ENCODE assay signal across 9 cellular contexts in genomic region chr18:23257686-23258565, GRCh38.
DNase-seq lines count a peak whose midpoint lies in the region; ATAC-seq and TF ChIP-seq lines count a peak whose summit lies in the region.
"Had no signal": no experiment of that assay in that cellular context is flagged by ENCODE, and none has a peak within 500 bp of the region (broad histone marks: within the 10 kb centered on the region; RNA-seq: fewer than 3 reads in every experiment).

No MANE protein-coding gene starts in this region.

- TF ChIP-seq CTCF in fibroblast of mammary gland (conservative IDR thresholded peaks at IDR 0.05; ENCODE audit: control insufficient read depth, insufficient read depth, low read depth, low read length) (no peak), ovary (IDR thresholded peaks at IDR 0.05) (no peak)

- H3K27ac Mint-ChIP-seq in activated CD4-positive, alpha-beta T cell treated with anti-CD3 and anti-CD28 coated beads for 36 hours = no peak overlapping the region
- no peak overlapping the region for H3K27ac Mint-ChIP-seq in activated CD4-positive, alpha-beta T cell treated with anti-CD3 and anti-CD28 coated beads, Interleukin-2, amount 10 ng/mL, durations not matched to agents 7 days and 5 days
- peak overlapping the region; percentile 26 for H3K27ac Mint-ChIP-seq in T-helper 2 cell treated with Interferon-gamma antibody and Interleukin-4, amounts not matched to agents 5 μg/mL and 100 μg/mL, for 36 hours
- no peak overlapping the region for H3K27ac Mint-ChIP-seq in stimulated activated memory B cell treated with anti-CD40 and anti-IgM and Interleukin-4, amounts not matched to agents 10 μg/mL and 1 μg/mL and 100 μg/mL, for 72 hours

- no peak overlapping the region for H3K27ac ChIP-seq in ovary
- H3K27ac ChIP-seq: KMS-11 had no signal

- peaks cover 3% of the 10 kb centered on the region for H3K36me3 Mint-ChIP-seq in activated CD4-positive, alpha-beta T cell treated with anti-CD3 and anti-CD28 coated beads for 36 hours (ENCODE audit: low read depth)
- peaks cover 12% of the 10 kb centered on the region for H3K36me3 Mint-ChIP-seq in activated CD4-positive, alpha-beta T cell treated with anti-CD3 and anti-CD28 coated beads, Interleukin-2, amount 10 ng/mL, durations not matched to agents 7 days and 5 days (ENCODE audit: low read depth)
- peaks cover 36% of the 10 kb centered on the region for H3K36me3 Mint-ChIP-seq in T-helper 2 cell treated with Interferon-gamma antibody and Interleukin-4, amounts not matched to agents 5 μg/mL and 100 μg/mL, for 36 hours (ENCODE audit: low read depth)
- peaks cover 19% of the 10 kb centered on the region for H3K36me3 Mint-ChIP-seq in stimulated activated memory B cell treated with anti-CD40 and anti-IgM and Interleukin-4, amounts not matched to agents 10 μg/mL and 1 μg/mL and 100 μg/mL, for 72 hours

- no peaks in the 10 kb centered on the region for H3K36me3 ChIP-seq in ovary

- no peaks in the 10 kb centered on the region for H3K9me3 Mint-ChIP-seq in activated CD4-positive, alpha-beta T cell treated with anti-CD3 and anti-CD28 coated beads for 36 hours (ENCODE audit: low read depth)
- no peaks in the 10 kb centered on the region for H3K9me3 Mint-ChIP-seq in activated CD4-positive, alpha-beta T cell treated with anti-CD3 and anti-CD28 coated beads, Interleukin-2, amount 10 ng/mL, durations not matched to agents 7 days and 5 days
- no peaks in the 10 kb centered on the region for H3K9me3 Mint-ChIP-seq in T-helper 2 cell treated with Interferon-gamma antibody and Interleukin-4, amounts not matched to agents 5 μg/mL and 100 μg/mL, for 36 hours
- no peaks in the 10 kb centered on the region for H3K9me3 Mint-ChIP-seq in stimulated activated memory B cell treated with anti-CD40 and anti-IgM and Interleukin-4, amounts not matched to agents 10 μg/mL and 1 μg/mL and 100 μg/mL, for 72 hours

- CTCF ChIA-PET in activated CD4-positive, alpha-beta T cell treated with anti-CD3 and anti-CD28 coated beads for 36 hours (lab: Charles Lee) = interaction anchor here (0.8 kb wide), 1 partner anchor 50 kb away, joined by 4 read pairs; no protein-coding TSS in a partner anchor
- CTCF ChIA-PET in activated CD4-positive, alpha-beta T cell treated with anti-CD3 and anti-CD28 coated beads, Interleukin-2, amount 10 ng/mL, durations not matched to agents 7 days and 5 days (lab: Charles Lee) = interaction anchor here (0.7 to 0.8 kb wide), 2 partner anchors 30 to 65 kb away, joined by 3 read pairs; no protein-coding TSS in a partner anchor

- no peak for TF ChIP-seq EP300 in ovary (IDR thresholded peaks at IDR 0.05)

- no peak for TF ChIP-seq POLR2A in ovary (IDR thresholded peaks at IDR 0.05)

- H3K4me3 ChIP-seq in fibroblast of mammary gland (ENCODE audit: control insufficient read depth, low read depth, low read length) = no peak overlapping the region
- H3K4me3 ChIP-seq in ovary = no peak overlapping the region

- H3K4me1 ChIP-seq in ovary (ENCODE audit: insufficient read depth) = peaks cover 12% of the 10 kb centered on the region

- DNase-seq in activated CD4-positive, alpha-beta T cell treated with anti-CD3 and anti-CD28 coated beads for 36 hours = peak; percentile 46
- no peak for DNase-seq in activated CD4-positive, alpha-beta T cell treated with anti-CD3 and anti-CD28 coated beads, Interleukin-2, amount 10 ng/mL, durations not matched to agents 7 days and 5 days
- DNase-seq in T-helper 2 cell treated with Interferon-gamma antibody and Interleukin-4, amounts not matched to agents 5 μg/mL and 100 μg/mL, for 36 hours (ENCODE audit: low spot score) = no peak
- DNase-seq in fibroblast of mammary gland (ENCODE audit: low read depth) (peak; percentile 82), SKM-1 treated with dmso at 0.1 percent for 144 hours (lab: John Stamatoyannopoulos, UW; ENCODE audit: unreplicated experiment) (no peak), ovary (no peak)
- no peak for DNase-seq in central memory CD4-positive, alpha-beta T cell

- H3K9me3 ChIP-seq in ovary = no peaks in the 10 kb centered on the region

- no peaks in the 10 kb centered on the region for H3K27me3 ChIP-seq in ovary

- POLR2A ChIA-PET in activated CD4-positive, alpha-beta T cell treated with anti-CD3 and anti-CD28 coated beads for 36 hours (lab: Charles Lee) = no interaction called here
- POLR2A ChIA-PET in activated CD4-positive, alpha-beta T cell treated with anti-CD3 and anti-CD28 coated beads, Interleukin-2, amount 10 ng/mL, durations not matched to agents 7 days and 5 days (lab: Charles Lee) = interaction anchor here (0.6 kb wide), 2 partner anchors 13 to 225 kb away, joined by 3 read pairs; no protein-coding TSS in a partner anchor

- ATAC-seq in activated CD4-positive, alpha-beta T cell treated with anti-CD3 and anti-CD28 coated beads for 36 hours = peak; percentile 53
- peak; percentile 38 for ATAC-seq in stimulated activated memory B cell treated with anti-CD40 and anti-IgM and Interleukin-4, amounts not matched to agents 10 μg/mL and 1 μg/mL and 100 μg/mL, for 72 hours

- WGBS in ovary, 3 donors = 79 to 85% (median 83%) methylated on average over 25 of the region's 25 CpGs

- peaks cover 35% of the 10 kb centered on the region for H3K4me1 Mint-ChIP-seq in activated CD4-positive, alpha-beta T cell treated with anti-CD3 and anti-CD28 coated beads for 36 hours
- peaks cover 41% of the 10 kb centered on the region for H3K4me1 Mint-ChIP-seq in activated CD4-positive, alpha-beta T cell treated with anti-CD3 and anti-CD28 coated beads, Interleukin-2, amount 10 ng/mL, durations not matched to agents 7 days and 5 days
- peaks cover 41% of the 10 kb centered on the region for H3K4me1 Mint-ChIP-seq in T-helper 2 cell treated with Interferon-gamma antibody and Interleukin-4, amounts not matched to agents 5 μg/mL and 100 μg/mL, for 36 hours (ENCODE audit: low read depth)
- peaks cover 36% of the 10 kb centered on the region for H3K4me1 Mint-ChIP-seq in stimulated activated memory B cell treated with anti-CD40 and anti-IgM and Interleukin-4, amounts not matched to agents 10 μg/mL and 1 μg/mL and 100 μg/mL, for 72 hours

- H3K27me3 Mint-ChIP-seq in activated CD4-positive, alpha-beta T cell treated with anti-CD3 and anti-CD28 coated beads for 36 hours = no peaks in the 10 kb centered on the region
- H3K27me3 Mint-ChIP-seq in activated CD4-positive, alpha-beta T cell treated with anti-CD3 and anti-CD28 coated beads, Interleukin-2, amount 10 ng/mL, durations not matched to agents 7 days and 5 days = no peaks in the 10 kb centered on the region
- no peaks in the 10 kb centered on the region for H3K27me3 Mint-ChIP-seq in T-helper 2 cell treated with Interferon-gamma antibody and Interleukin-4, amounts not matched to agents 5 μg/mL and 100 μg/mL, for 36 hours (ENCODE audit: low read depth)
- peaks cover 10% of the 10 kb centered on the region for H3K27me3 Mint-ChIP-seq in stimulated activated memory B cell treated with anti-CD40 and anti-IgM and Interleukin-4, amounts not matched to agents 10 μg/mL and 1 μg/mL and 100 μg/mL, for 72 hours

- H3K4me3 Mint-ChIP-seq in activated CD4-positive, alpha-beta T cell treated with anti-CD3 and anti-CD28 coated beads for 36 hours = no peak overlapping the region
- no peak overlapping the region for H3K4me3 Mint-ChIP-seq in activated CD4-positive, alpha-beta T cell treated with anti-CD3 and anti-CD28 coated beads, Interleukin-2, amount 10 ng/mL, durations not matched to agents 7 days and 5 days
- no peak overlapping the region for H3K4me3 Mint-ChIP-seq in T-helper 2 cell treated with Interferon-gamma antibody and Interleukin-4, amounts not matched to agents 5 μg/mL and 100 μg/mL, for 36 hours
- H3K4me3 Mint-ChIP-seq in stimulated activated memory B cell treated with anti-CD40 and anti-IgM and Interleukin-4, amounts not matched to agents 10 μg/mL and 1 μg/mL and 100 μg/mL, for 72 hours = no peak overlapping the region

- intact Hi-C loops in activated CD4-positive, alpha-beta T cell treated with anti-CD3 and anti-CD28 coated beads for 36 hours (cut with DNase I, micrococcal nuclease) = no loop called here
- intact Hi-C loops in ovary (cut with DNase I) = no loop called here

Comparison
In these comparisons a context has a peak if more than half of its experiments do, and no peak if none do; other contexts are left out.
1. DNase-seq: peak in activated CD4-positive, alpha-beta T cell treated with anti-CD3 and anti-CD28 coated beads for 36 hours (single experiment) and fibroblast of mammary gland (single experiment); none in activated CD4-positive, alpha-beta T cell treated with anti-CD3 and anti-CD28 coated beads, Interleukin-2, amount 10 ng/mL, durations not matched to agents 7 days and 5 days (single experiment), T-helper 2 cell treated with Interferon-gamma antibody and Interleukin-4, amounts not matched to agents 5 μg/mL and 100 μg/mL, for 36 hours (single experiment), SKM-1 treated with dmso at 0.1 percent for 144 hours (single experiment), central memory CD4-positive, alpha-beta T cell (single experiment) and ovary (0 of 5).